1 cellular context compared by ENCODE assay signal in the genomic region with DNA sequence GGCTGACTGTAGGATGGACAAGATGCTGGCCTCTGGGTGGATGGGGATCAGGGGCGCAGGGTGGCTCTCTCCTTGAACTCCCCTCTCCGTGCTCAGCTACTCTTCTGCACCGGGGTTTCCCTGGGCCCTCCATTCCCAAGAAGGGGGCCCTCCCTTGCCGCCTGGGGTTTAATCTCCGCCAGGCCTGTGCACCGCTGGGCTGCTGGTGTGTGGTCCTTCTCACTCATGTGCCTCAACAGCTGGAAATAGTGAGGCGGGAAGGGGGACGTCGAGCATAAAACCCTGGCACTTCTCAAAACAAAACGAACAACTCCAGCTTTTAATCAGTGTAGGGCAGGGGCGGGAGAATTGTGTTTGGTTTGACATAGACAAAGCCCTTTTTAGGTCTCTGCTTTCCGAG.
A peak's percentile ranks its signal among the peaks of the same experiment; 100 is the strongest.
TF ChIP-seq lines count a peak whose summit lies in the region.

No MANE protein-coding gene starts in this region.

TF ChIP-seq in H1, 55 proteins besides CTCF, POLR2A, EP300 and RAD21:
- TF ChIP-seq TAF7 (optimal IDR thresholded peaks at IDR 0.05; ENCODE audit: borderline replicate concordance, low read depth, low read length) (no peak), GTF2F1 (IDR thresholded peaks at IDR 0.05; ENCODE audit: borderline replicate concordance, low read depth, low read length) (no peak)
- TF ChIP-seq, protein P1, sequence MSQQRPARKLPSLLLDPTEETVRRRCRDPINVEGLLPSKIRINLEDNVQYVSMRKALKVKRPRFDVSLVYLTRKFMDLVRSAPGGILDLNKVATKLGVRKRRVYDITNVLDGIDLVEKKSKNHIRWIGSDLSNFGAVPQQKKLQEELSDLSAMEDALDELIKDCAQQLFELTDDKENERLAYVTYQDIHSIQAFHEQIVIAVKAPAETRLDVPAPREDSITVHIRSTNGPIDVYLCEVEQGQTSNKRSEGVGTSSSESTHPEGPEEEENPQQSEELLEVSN (IDR thresholded peaks at IDR 0.05) = peak; percentile 34; the same call in 1 of the 2 replicates
- TF ChIP-seq, protein P2, sequence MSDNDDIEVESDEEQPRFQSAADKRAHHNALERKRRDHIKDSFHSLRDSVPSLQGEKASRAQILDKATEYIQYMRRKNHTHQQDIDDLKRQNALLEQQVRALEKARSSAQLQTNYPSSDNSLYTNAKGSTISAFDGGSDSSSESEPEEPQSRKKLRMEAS (IDR thresholded peaks at IDR 0.05) = 0 out of 2 replicates have a peak, but pooled peaks have one; percentile 22
